9 cellular contexts compared by ENCODE assay signal in the genomic region with DNA sequence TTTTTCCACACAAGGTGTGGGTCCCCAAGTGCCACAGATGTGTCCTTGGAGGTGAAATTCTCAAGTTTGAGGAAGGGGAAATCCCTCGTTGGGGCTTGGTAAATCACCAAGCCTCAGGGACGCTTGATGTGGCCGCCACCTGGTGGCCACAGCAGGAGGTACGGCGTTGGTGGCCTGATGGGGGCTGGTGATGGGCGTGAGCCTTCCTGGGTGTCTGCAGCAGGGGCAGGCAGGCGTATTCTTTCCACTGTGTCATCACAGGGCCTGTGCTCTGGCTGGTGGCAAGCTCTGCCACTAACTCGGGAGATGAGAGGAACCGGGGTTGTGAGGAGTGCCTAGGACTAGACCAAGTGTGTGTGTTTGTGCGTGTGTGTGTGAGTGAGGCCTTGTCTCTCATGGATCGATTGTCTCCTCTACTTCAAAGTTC. TPM values are rescaled to one million over a fixed set of nuclear protein-coding genes. Genes with fewer than 3 reads are reported as not detected.
DNase-seq lines count a peak whose midpoint lies in the region; TF ChIP-seq lines count a peak whose summit lies in the region.
"Had no signal": no experiment of that assay in that cellular context is flagged by ENCODE, and none has a peak within 500 bp of the region (broad histone marks: within the 10 kb centered on the region; RNA-seq: fewer than 3 reads in every experiment).

No MANE protein-coding gene starts in this region.

- H3K79me2 ChIP-seq in hepatocyte: no peaks in the 10 kb centered on the region

- H3K36me3 ChIP-seq in hepatocyte (replicated peaks; ENCODE audit: insufficient read depth, low read depth) (no peaks in the 10 kb centered on the region), spleen (no peaks in the 10 kb centered on the region)

- H3K4me1 ChIP-seq in hepatocyte (ENCODE audit: insufficient read depth) (peaks cover 33% of the 10 kb centered on the region), spleen (peaks cover 0 to 39% (median 10%) of the 10 kb centered on the region in 6 donors)

- TF ChIP-seq CTCF in GM12874 (IDR thresholded peaks at IDR 0.05; ENCODE audit: insufficient read depth, low read depth, low read length) (peak; percentile 91), hepatocyte (IDR thresholded peaks at IDR 0.05; ENCODE audit: poor library complexity) (peak; percentile 95), spleen (IDR thresholded peaks at IDR 0.05 in 8 of 11, conservative IDR thresholded peaks at IDR 0.05 in 3 of 11) (peak; percentile 84 to 97 (median 95))

- no peak overlapping the region for H2AFZ ChIP-seq in hepatocyte

- H3K27ac ChIP-seq in hepatocyte: no peak overlapping the region
- H3K27ac ChIP-seq in spleen: no peak overlapping the region
- H3K27ac ChIP-seq: skin epidermis had no signal

- no peak overlapping the region for H3K4me2 ChIP-seq in hepatocyte

- H3K4me3 ChIP-seq in hepatocyte (no peak overlapping the region), spleen (no peak overlapping the region)
- H3K4me3 ChIP-seq: skin epidermis had no signal

- no peaks in the 10 kb centered on the region for H3K27me3 ChIP-seq in hepatocyte
- no peaks in the 10 kb centered on the region for H3K27me3 ChIP-seq in spleen (replicated peaks in 1 of 7)

- no peak for TF ChIP-seq POLR2A in spleen (IDR thresholded peaks at IDR 0.05)

- no peaks in the 10 kb centered on the region for H4K20me1 ChIP-seq in hepatocyte (ENCODE audit: insufficient read depth, poor library complexity, severe bottlenecking)

- DNase-seq in GOT3 (lab: John Stamatoyannopoulos, UW) (peak; percentile 24), LHCN-M2 (ENCODE audit: low read depth) (peak; percentile 56), T-helper 9 cell (peak; percentile 63), anterior cingulate cortex (lab: John Stamatoyannopoulos, UW) (peak in 54 of 58 donors; percentile 9 to 76 (median 51)), hepatocyte (ENCODE audit: low spot score) (peak; percentile 89), spleen (peak; percentile 94), DMS79 treated with DMSO at 0.1 percent for 48 hours (lab: John Stamatoyannopoulos, UW) (no peak)

- WGBS in hepatocyte (ENCODE audit: low lambda C conversion rate, missing lambda C conversion rate): 25% methylated on average over 11 of the region's 11 CpGs
- WGBS in spleen, 5 donors: 19 to 25% (median 22%) methylated on average over 11 of the region's 11 CpGs

- intact Hi-C loops in spleen (cut with DNase I; ENCODE audit: low total_unique reads): loop anchor here (10.0 kb wide), 2 partner anchors 68 to 208 kb away; no protein-coding TSS in a partner anchor

- no peaks in the 10 kb centered on the region for H3K9me2 ChIP-seq in hepatocyte (replicated peaks; ENCODE audit: insufficient read depth)

- H3K9me3 ChIP-seq in hepatocyte (ENCODE audit: low read depth): no peaks in the 10 kb centered on the region
- no peaks in the 10 kb centered on the region for H3K9me3 ChIP-seq in spleen

RNA-seq across cellular contexts. Expression of gene ACOX2, which starts 4.2 kb away (rescaled TPM):
- total RNA-seq in LHCN-M2 (2014; rRNA removed) (2.4 and 2.7 TPM in 2 replicates), hepatocyte (20.1 and 26.2 TPM in 2 replicates), spleen (10 to 100 TPM in 1 of 7 donors, 1 to 10 TPM in 6; 1.3 to 11.5 (median 3.3) TPM)
- 0.50 TPM for polyA plus RNA-seq in LHCN-M2 (2012)
- polyA plus RNA-seq in hepatocyte (30.6 and 31.3 TPM in 2 replicates), spleen (1 to 10 TPM; 4.5 to 6.2 (median 5.5) TPM)

RNA-seq across cellular contexts. Expression of gene KCTD6, which starts 40.9 kb away (rescaled TPM):
- total RNA-seq in LHCN-M2 (2014; rRNA removed): 7.1 and 10.7 TPM in 2 replicates
- polyA plus RNA-seq in LHCN-M2 (2012): 3.7 TPM
- 18.9 and 19.8 TPM in 2 replicates for total RNA-seq in hepatocyte
- 13.8 and 14.3 TPM in 2 replicates for polyA plus RNA-seq in hepatocyte
- 10 to 100 TPM in 5 of 7 donors, 1 to 10 TPM in 2; 8.1 to 23.5 (median 15.0) TPM for total RNA-seq in spleen
- polyA plus RNA-seq in spleen: 10 to 100 TPM in 1 of 3 donors, 1 to 10 TPM in 2; 7.3 to 11.3 (median 8.6) TPM

RNA-seq across cellular contexts. Expression of gene FAM107A, which starts 44.4 kb away (rescaled TPM):
- not detected in 2 replicates for total RNA-seq in LHCN-M2 (2014; rRNA removed)
- 0.02 TPM for polyA plus RNA-seq in LHCN-M2 (2012)
- total RNA-seq in hepatocyte: 0.24 and 0.93 TPM in 2 replicates
- polyA plus RNA-seq in hepatocyte: 0.40 and 0.58 TPM in 2 replicates
- total RNA-seq in spleen: 10 to 100 TPM in 6 of 7 donors, 1 to 10 TPM in 1; 9.6 to 47.7 (median 30.5) TPM
- polyA plus RNA-seq in spleen: 10 to 100 TPM in 1 of 3 donors, 1 to 10 TPM in 2; 5.7 to 17.2 (median 7.0) TPM
